ENCODE assay signal across 1 cellular context in the genomic region with DNA sequence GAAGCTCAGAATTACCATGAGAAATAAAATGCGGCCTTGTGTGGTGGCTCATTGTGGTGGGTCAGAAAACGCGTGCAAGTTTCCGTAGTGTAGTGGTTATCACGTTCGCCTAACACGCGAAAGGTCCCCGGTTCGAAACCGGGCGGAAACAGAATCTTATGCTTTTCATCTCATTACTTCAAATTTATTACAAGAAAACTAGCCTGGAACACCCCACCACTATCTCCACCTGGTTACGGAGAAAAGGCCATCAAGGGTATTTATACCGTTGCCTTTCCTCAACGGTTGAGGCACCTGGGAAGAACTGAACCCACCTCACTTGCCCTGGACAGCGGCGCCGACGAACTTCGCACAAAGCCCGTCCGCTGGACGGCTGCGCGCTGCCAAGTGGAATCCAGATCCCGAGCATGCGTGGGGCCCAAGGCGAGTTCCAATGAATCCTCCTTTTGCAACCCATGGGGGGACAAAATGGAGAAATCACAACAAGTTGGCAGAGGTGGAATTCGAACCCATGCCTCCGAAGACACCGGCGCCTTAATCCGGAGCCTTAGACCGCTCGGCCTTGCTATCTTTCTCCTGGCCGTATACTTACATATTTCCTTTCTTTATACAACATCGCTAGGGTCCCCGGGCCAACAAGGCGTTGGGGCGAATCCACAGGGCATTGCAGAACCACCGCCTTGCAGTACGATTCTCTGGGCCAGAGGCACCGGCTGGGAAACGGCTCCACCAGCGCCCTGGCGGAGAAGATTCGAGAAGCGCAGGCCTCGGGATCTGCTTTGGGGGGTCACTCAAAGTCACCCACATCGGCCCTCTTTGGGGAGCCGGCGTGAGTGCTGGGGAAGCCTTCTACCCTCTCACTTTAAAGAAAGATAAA.
TF ChIP-seq lines count a peak whose summit lies in the region.

No MANE protein-coding gene starts in this region.

TF ChIP-seq in H1, 55 proteins besides CTCF, POLR2A, EP300 and RAD21:
- TF ChIP-seq, protein P1, sequence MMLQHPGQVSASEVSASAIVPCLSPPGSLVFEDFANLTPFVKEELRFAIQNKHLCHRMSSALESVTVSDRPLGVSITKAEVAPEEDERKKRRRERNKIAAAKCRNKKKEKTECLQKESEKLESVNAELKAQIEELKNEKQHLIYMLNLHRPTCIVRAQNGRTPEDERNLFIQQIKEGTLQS (IDR thresholded peaks at IDR 0.05; ENCODE audit: insufficient read depth, low read depth, low read length), result no peak
- TF ChIP-seq CTBP2 (IDR thresholded peaks at IDR 0.05; ENCODE audit: borderline replicate concordance, insufficient read depth, insufficient read length, low read length) (no peak), SUZ12 (IDR thresholded peaks at IDR 0.05; ENCODE audit: low read length) (no peak), HDAC2 (IDR thresholded peaks at IDR 0.05; ENCODE audit: borderline replicate concordance in 1 of 2, low read depth in 2 of 2, low read length in 2 of 2) (peak in 1 of 2 experiments; percentile 65; a peak in 1 of 4 replicates), KDM4A (IDR thresholded peaks at IDR 0.05; ENCODE audit: low read depth, low read length, severe bottlenecking) (peak; percentile 26), BACH1 (IDR thresholded peaks at IDR 0.05; ENCODE audit: low read length) (no peak), TAF7 (optimal IDR thresholded peaks at IDR 0.05; ENCODE audit: borderline replicate concordance, low read depth, low read length) (no peak), CBX5 (IDR thresholded peaks at IDR 0.05; ENCODE audit: low read depth, low read length) (no peak), KDM5A (IDR thresholded peaks at IDR 0.05; ENCODE audit: low read length) (no peak), RBBP5 (IDR thresholded peaks at IDR 0.05; ENCODE audit: borderline replicate concordance, low read depth, low read length) (0 out of 2 replicates have a peak, but pooled peaks have one; percentile 41), MAFK (IDR thresholded peaks at IDR 0.05; ENCODE audit: low read depth, low read length) (no peak), SIN3A (conservative IDR thresholded peaks at IDR 0.05 in 1 of 2, IDR thresholded peaks at IDR 0.05 in 1 of 2; ENCODE audit: low read depth in 1 of 2, low read length in 2 of 2) (0 out of 4 replicates have a peak, but pooled peaks of 1 of the 2 experiments have one; percentile 19), ASH2L (IDR thresholded peaks at IDR 0.05; ENCODE audit: low read length) (peak; percentile 77), RNF2 (IDR thresholded peaks at IDR 0.05; ENCODE audit: borderline replicate concordance, low read depth, low read length, missing control alignments, poor library complexity, severe bottlenecking) (no peak), TBP (IDR thresholded peaks at IDR 0.05; ENCODE audit: low read depth, low read length) (peak; percentile 92), JUND (IDR thresholded peaks at IDR 0.05; ENCODE audit: low read length) (no peak)
- TF ChIP-seq, protein P2, sequence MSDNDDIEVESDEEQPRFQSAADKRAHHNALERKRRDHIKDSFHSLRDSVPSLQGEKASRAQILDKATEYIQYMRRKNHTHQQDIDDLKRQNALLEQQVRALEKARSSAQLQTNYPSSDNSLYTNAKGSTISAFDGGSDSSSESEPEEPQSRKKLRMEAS (IDR thresholded peaks at IDR 0.05), result no peak
- TF ChIP-seq, protein P3, sequence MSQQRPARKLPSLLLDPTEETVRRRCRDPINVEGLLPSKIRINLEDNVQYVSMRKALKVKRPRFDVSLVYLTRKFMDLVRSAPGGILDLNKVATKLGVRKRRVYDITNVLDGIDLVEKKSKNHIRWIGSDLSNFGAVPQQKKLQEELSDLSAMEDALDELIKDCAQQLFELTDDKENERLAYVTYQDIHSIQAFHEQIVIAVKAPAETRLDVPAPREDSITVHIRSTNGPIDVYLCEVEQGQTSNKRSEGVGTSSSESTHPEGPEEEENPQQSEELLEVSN (IDR thresholded peaks at IDR 0.05), result no peak
- TF ChIP-seq, protein P4, sequence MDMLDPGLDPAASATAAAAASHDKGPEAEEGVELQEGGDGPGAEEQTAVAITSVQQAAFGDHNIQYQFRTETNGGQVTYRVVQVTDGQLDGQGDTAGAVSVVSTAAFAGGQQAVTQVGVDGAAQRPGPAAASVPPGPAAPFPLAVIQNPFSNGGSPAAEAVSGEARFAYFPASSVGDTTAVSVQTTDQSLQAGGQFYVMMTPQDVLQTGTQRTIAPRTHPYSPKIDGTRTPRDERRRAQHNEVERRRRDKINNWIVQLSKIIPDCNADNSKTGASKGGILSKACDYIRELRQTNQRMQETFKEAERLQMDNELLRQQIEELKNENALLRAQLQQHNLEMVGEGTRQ (IDR thresholded peaks at IDR 0.05; ENCODE audit: low read length), result no peak
